1 cellular context compared by ENCODE assay signal in the genomic region with DNA sequence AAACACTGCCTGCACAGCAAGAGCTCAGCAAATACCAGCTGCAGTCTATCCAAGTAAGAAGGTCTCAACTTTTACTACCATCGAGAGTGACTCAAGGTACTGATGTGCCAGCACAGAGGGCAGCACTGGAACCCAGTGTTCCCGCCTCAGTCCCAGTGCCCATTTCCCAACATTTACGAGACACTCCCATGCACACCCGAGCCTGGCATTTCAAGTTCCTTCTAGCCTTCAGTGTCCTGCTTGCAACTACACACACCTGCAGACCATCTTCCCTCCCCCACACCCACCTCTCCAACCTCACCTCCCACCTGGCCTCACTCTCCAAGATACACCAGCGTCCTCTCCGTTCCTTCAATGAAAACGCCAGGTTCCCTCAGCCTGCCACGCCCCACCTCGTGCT.
TF ChIP-seq lines count a peak whose summit lies in the region.

No MANE protein-coding gene starts in this region.

TF ChIP-seq in WTC11, 78 proteins besides CTCF, POLR2A, EP300 and RAD21:
- no peak for TF ChIP-seq RELA (CRISPR knock-in tag; IDR thresholded peaks at IDR 0.05; ENCODE audit: borderline replicate concordance)
- TF ChIP-seq NR2C2 (CRISPR knock-in tag; IDR thresholded peaks at IDR 0.05), result no peak
- no peak for TF ChIP-seq JUN (CRISPR knock-in tag; IDR thresholded peaks at IDR 0.05)
- TF ChIP-seq, protein P1, sequence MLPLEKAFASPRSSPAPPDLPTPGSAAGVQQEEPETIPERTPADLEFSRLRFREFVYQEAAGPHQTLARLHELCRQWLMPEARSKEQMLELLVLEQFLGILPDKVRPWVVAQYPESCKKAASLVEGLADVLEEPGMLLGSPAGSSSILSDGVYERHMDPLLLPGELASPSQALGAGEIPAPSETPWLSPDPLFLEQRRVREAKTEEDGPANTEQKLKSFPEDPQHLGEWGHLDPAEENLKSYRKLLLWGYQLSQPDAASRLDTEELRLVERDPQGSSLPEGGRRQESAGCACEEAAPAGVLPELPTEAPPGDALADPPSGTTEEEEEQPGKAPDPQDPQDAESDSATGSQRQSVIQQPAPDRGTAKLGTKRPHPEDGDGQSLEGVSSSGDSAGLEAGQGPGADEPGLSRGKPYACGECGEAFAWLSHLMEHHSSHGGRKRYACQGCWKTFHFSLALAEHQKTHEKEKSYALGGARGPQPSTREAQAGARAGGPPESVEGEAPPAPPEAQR (CRISPR knock-in tag; IDR thresholded peaks at IDR 0.05), result no peak
- TF ChIP-seq, protein P2, sequence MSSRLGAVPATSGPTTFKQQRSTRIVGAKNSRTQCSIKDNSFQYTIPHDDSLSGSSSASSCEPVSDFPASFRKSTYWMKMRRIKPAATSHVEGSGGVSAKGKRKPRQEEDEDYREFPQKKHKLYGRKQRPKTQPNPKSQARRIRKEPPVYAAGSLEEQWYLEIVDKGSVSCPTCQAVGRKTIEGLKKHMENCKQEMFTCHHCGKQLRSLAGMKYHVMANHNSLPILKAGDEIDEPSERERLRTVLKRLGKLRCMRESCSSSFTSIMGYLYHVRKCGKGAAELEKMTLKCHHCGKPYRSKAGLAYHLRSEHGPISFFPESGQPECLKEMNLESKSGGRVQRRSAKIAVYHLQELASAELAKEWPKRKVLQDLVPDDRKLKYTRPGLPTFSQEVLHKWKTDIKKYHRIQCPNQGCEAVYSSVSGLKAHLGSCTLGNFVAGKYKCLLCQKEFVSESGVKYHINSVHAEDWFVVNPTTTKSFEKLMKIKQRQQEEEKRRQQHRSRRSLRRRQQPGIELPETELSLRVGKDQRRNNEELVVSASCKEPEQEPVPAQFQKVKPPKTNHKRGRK (CRISPR knock-in tag; IDR thresholded peaks at IDR 0.05; ENCODE audit: borderline replicate concordance), result no peak
- TF ChIP-seq ZNF671 (CRISPR knock-in tag; IDR thresholded peaks at IDR 0.05), result no peak
- TF ChIP-seq, protein P3, sequence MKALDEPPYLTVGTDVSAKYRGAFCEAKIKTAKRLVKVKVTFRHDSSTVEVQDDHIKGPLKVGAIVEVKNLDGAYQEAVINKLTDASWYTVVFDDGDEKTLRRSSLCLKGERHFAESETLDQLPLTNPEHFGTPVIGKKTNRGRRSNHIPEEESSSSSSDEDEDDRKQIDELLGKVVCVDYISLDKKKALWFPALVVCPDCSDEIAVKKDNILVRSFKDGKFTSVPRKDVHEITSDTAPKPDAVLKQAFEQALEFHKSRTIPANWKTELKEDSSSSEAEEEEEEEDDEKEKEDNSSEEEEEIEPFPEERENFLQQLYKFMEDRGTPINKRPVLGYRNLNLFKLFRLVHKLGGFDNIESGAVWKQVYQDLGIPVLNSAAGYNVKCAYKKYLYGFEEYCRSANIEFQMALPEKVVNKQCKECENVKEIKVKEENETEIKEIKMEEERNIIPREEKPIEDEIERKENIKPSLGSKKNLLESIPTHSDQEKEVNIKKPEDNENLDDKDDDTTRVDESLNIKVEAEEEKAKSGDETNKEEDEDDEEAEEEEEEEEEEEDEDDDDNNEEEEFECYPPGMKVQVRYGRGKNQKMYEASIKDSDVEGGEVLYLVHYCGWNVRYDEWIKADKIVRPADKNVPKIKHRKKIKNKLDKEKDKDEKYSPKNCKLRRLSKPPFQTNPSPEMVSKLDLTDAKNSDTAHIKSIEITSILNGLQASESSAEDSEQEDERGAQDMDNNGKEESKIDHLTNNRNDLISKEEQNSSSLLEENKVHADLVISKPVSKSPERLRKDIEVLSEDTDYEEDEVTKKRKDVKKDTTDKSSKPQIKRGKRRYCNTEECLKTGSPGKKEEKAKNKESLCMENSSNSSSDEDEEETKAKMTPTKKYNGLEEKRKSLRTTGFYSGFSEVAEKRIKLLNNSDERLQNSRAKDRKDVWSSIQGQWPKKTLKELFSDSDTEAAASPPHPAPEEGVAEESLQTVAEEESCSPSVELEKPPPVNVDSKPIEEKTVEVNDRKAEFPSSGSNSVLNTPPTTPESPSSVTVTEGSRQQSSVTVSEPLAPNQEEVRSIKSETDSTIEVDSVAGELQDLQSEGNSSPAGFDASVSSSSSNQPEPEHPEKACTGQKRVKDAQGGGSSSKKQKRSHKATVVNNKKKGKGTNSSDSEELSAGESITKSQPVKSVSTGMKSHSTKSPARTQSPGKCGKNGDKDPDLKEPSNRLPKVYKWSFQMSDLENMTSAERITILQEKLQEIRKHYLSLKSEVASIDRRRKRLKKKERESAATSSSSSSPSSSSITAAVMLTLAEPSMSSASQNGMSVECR (CRISPR knock-in tag; IDR thresholded peaks at IDR 0.05; ENCODE audit: borderline replicate concordance), result no peak
- TF ChIP-seq, protein P4, sequence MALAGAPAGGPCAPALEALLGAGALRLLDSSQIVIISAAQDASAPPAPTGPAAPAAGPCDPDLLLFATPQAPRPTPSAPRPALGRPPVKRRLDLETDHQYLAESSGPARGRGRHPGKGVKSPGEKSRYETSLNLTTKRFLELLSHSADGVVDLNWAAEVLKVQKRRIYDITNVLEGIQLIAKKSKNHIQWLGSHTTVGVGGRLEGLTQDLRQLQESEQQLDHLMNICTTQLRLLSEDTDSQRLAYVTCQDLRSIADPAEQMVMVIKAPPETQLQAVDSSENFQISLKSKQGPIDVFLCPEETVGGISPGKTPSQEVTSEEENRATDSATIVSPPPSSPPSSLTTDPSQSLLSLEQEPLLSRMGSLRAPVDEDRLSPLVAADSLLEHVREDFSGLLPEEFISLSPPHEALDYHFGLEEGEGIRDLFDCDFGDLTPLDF (CRISPR knock-in tag; IDR thresholded peaks at IDR 0.05), result no peak
- no peak for TF ChIP-seq CBFB (CRISPR knock-in tag; IDR thresholded peaks at IDR 0.05; ENCODE audit: low read depth)
- TF ChIP-seq SMAD3 (CRISPR knock-in tag; IDR thresholded peaks at IDR 0.05; ENCODE audit: borderline replicate concordance), result no peak
- TF ChIP-seq OVOL2 (CRISPR knock-in tag; IDR thresholded peaks at IDR 0.05; ENCODE audit: borderline replicate concordance), result no peak
- TF ChIP-seq, protein P5, sequence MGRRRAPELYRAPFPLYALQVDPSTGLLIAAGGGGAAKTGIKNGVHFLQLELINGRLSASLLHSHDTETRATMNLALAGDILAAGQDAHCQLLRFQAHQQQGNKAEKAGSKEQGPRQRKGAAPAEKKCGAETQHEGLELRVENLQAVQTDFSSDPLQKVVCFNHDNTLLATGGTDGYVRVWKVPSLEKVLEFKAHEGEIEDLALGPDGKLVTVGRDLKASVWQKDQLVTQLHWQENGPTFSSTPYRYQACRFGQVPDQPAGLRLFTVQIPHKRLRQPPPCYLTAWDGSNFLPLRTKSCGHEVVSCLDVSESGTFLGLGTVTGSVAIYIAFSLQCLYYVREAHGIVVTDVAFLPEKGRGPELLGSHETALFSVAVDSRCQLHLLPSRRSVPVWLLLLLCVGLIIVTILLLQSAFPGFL (CRISPR knock-in tag; IDR thresholded peaks at IDR 0.05; ENCODE audit: borderline replicate concordance), result no peak
- no peak for TF ChIP-seq ZNF416 (CRISPR knock-in tag; IDR thresholded peaks at IDR 0.05)
- TF ChIP-seq, protein P6, sequence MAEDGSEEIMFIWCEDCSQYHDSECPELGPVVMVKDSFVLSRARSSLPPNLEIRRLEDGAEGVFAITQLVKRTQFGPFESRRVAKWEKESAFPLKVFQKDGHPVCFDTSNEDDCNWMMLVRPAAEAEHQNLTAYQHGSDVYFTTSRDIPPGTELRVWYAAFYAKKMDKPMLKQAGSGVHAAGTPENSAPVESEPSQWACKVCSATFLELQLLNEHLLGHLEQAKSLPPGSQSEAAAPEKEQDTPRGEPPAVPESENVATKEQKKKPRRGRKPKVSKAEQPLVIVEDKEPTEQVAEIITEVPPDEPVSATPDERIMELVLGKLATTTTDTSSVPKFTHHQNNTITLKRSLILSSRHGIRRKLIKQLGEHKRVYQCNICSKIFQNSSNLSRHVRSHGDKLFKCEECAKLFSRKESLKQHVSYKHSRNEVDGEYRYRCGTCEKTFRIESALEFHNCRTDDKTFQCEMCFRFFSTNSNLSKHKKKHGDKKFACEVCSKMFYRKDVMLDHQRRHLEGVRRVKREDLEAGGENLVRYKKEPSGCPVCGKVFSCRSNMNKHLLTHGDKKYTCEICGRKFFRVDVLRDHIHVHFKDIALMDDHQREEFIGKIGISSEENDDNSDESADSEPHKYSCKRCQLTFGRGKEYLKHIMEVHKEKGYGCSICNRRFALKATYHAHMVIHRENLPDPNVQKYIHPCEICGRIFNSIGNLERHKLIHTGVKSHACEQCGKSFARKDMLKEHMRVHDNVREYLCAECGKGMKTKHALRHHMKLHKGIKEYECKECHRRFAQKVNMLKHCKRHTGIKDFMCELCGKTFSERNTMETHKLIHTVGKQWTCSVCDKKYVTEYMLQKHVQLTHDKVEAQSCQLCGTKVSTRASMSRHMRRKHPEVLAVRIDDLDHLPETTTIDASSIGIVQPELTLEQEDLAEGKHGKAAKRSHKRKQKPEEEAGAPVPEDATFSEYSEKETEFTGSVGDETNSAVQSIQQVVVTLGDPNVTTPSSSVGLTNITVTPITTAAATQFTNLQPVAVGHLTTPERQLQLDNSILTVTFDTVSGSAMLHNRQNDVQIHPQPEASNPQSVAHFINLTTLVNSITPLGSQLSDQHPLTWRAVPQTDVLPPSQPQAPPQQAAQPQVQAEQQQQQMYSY (CRISPR knock-in tag; IDR thresholded peaks at IDR 0.05), result no peak
- TF ChIP-seq NFE2L1 (CRISPR knock-in tag; IDR thresholded peaks at IDR 0.05), result no peak
- no peak for TF ChIP-seq TEAD1 (CRISPR knock-in tag; IDR thresholded peaks at IDR 0.05)
